14 cellular contexts compared by ENCODE assay signal in genomic region chr2:63862802-63863201, GRCh38. TPM values are rescaled to one million over a fixed set of nuclear protein-coding genes. Genes with fewer than 3 reads are reported as not detected.
DNase-seq lines count a peak whose midpoint lies in the region; ATAC-seq, FAIRE-seq and TF ChIP-seq lines count a peak whose summit lies in the region.
"Had no signal": no experiment of that assay in that cellular context is flagged by ENCODE, and none has a peak within 500 bp of the region (broad histone marks: within the 10 kb centered on the region; RNA-seq: fewer than 3 reads in every experiment).

No MANE protein-coding gene starts in this region.

- peaks cover 64% of the 10 kb centered on the region for H3K36me3 ChIP-seq in left ventricle myocardium inferior
- peaks cover 40% of the 10 kb centered on the region for H3K36me3 ChIP-seq in smooth muscle cell (ENCODE audit: low read depth)

- H3K4me1 Mint-ChIP-seq in activated T-cell treated with anti-CD3 and anti-CD28 coated beads, Interleukin-2, amount 50 U/mL, for 4 hours (ENCODE audit: low read depth) = peaks cover 40% of the 10 kb centered on the region
- peaks cover 41% of the 10 kb centered on the region for H3K4me1 Mint-ChIP-seq in activated T-helper 1 cell treated with anti-CD3 and anti-CD28 coated beads, Interleukin-12 subunit alpha, Interleukin-12 subunit beta, Interleukin-2, Interleukin-4 antibody, amounts not matched to agents 30 ng/mL and 10 ng/mL and 1 ng/mL, durations not matched to agents 14 hours and 24 hours and 36 hours (ENCODE audit: low read depth)

- peaks cover 19% of the 10 kb centered on the region for H3K36me3 Mint-ChIP-seq in activated T-cell treated with anti-CD3 and anti-CD28 coated beads, Interleukin-2, amount 50 U/mL, for 4 hours (ENCODE audit: insufficient read depth)
- H3K36me3 Mint-ChIP-seq in activated T-helper 1 cell treated with anti-CD3 and anti-CD28 coated beads, Interleukin-12 subunit alpha, Interleukin-12 subunit beta, Interleukin-2, Interleukin-4 antibody, amounts not matched to agents 30 ng/mL and 10 ng/mL and 1 ng/mL, durations not matched to agents 14 hours and 24 hours and 36 hours (ENCODE audit: low read depth) = peaks cover 43% of the 10 kb centered on the region
- H3K36me3 Mint-ChIP-seq: naive B cell had no signal

- H3K9ac ChIP-seq in smooth muscle cell (ENCODE audit: low read depth) = peak overlapping the region; percentile 11

- DNase-seq in activated T-cell treated with anti-CD3 and anti-CD28 coated beads, Interleukin-2, amount 50 U/mL, for 4 hours = no peak
- DNase-seq in activated T-cell treated with anti-CD3 and anti-CD28 coated beads for 4 hours (no peak), left ventricle myocardium inferior (no peak), smooth muscle cell (lab: John Stamatoyannopoulos, UW; ENCODE audit: unreplicated experiment) (no peak), activated gamma-delta T cell (lab: John Stamatoyannopoulos, UW) (no peak), C1 segment of cervical spinal cord (lab: John Stamatoyannopoulos, UW) (no peak), HTR-8/SVneo (ENCODE audit: insufficient read length, low spot score) (no peak)
- no peak for DNase-seq in activated T-helper 1 cell treated with anti-CD3 and anti-CD28 coated beads, Interleukin-12 subunit alpha, Interleukin-12 subunit beta, Interleukin-2, Interleukin-4 antibody, amounts not matched to agents 30 ng/mL and 10 ng/mL and 1 ng/mL, durations not matched to agents 14 hours and 24 hours and 36 hours (ENCODE audit: low spot score)
- DNase-seq: activated CD8-positive, alpha-beta memory T cell treated with anti-CD3 and anti-CD28 coated beads, Interleukin-2, amount 10 ng/mL, durations not matched to agents 7 days and 5 days; naive B cell; NCI-H524 had no signal

- peaks cover 14% of the 10 kb centered on the region for H3F3A ChIP-seq in smooth muscle cell (ENCODE audit: low read depth)

- no peak overlapping the region for H2AFZ ChIP-seq in smooth muscle cell (ENCODE audit: low read depth)

- ATAC-seq in activated T-cell treated with anti-CD3 and anti-CD28 coated beads, Interleukin-2, amount 50 U/mL, for 4 hours = peak; percentile 43 to 46
- ATAC-seq: activated CD8-positive, alpha-beta memory T cell treated with anti-CD3 and anti-CD28 coated beads, Interleukin-2, amount 10 ng/mL, durations not matched to agents 7 days and 5 days had no signal

- no peaks in the 10 kb centered on the region for H3K9me3 ChIP-seq in left ventricle myocardium inferior (replicated peaks)
- H3K9me3 ChIP-seq in smooth muscle cell (replicated peaks; ENCODE audit: low read depth) = no peaks in the 10 kb centered on the region
- H3K9me3 ChIP-seq: suprapubic skin had no signal

- H3K4me3 ChIP-seq in left ventricle myocardium inferior = no peak overlapping the region
- no peak overlapping the region for H3K4me3 ChIP-seq in smooth muscle cell
- H3K4me3 ChIP-seq: coronary artery, SK-N-MC, suprapubic skin had no signal

- FAIRE-seq in HTR-8/SVneo (lab: Jason Lieb, UNC) = no peak

- peaks cover 80% of the 10 kb centered on the region for H4K20me1 ChIP-seq in smooth muscle cell (ENCODE audit: low read depth)

- TF ChIP-seq CTCF in left ventricle myocardium inferior (IDR thresholded peaks at IDR 0.05; ENCODE audit: borderline replicate concordance) (no peak), smooth muscle cell (IDR thresholded peaks at IDR 0.05; ENCODE audit: borderline replicate concordance, insufficient read depth, poor library complexity, severe bottlenecking) (no peak)

- H3K4me1 ChIP-seq in left ventricle myocardium inferior (peaks cover 62% of the 10 kb centered on the region), smooth muscle cell (ENCODE audit: low read depth) (no peaks in the 10 kb centered on the region)

- H3K27me3 Mint-ChIP-seq in activated T-cell treated with anti-CD3 and anti-CD28 coated beads, Interleukin-2, amount 50 U/mL, for 4 hours (ENCODE audit: low read depth) = no peaks in the 10 kb centered on the region
- H3K27me3 Mint-ChIP-seq in activated T-helper 1 cell treated with anti-CD3 and anti-CD28 coated beads, Interleukin-12 subunit alpha, Interleukin-12 subunit beta, Interleukin-2, Interleukin-4 antibody, amounts not matched to agents 30 ng/mL and 10 ng/mL and 1 ng/mL, durations not matched to agents 14 hours and 24 hours and 36 hours (ENCODE audit: insufficient read depth) = no peaks in the 10 kb centered on the region
- H3K27me3 Mint-ChIP-seq: activated CD8-positive, alpha-beta memory T cell treated with anti-CD3 and anti-CD28 coated beads, Interleukin-2, amount 10 ng/mL, durations not matched to agents 7 days and 5 days; naive B cell had no signal

- no peak overlapping the region for H3K4me2 ChIP-seq in smooth muscle cell

- WGBS in smooth muscle cell (ENCODE audit: low lambda C conversion rate) = 58% methylated on average over 1 of the region's 1 CpG

- intact Hi-C loops in activated T-helper 1 cell treated with anti-CD3 and anti-CD28 coated beads, Interleukin-12 subunit alpha, Interleukin-12 subunit beta, Interleukin-2, Interleukin-4 antibody, amounts not matched to agents 30 ng/mL and 10 ng/mL and 1 ng/mL, durations not matched to agents 14 hours and 24 hours and 36 hours (cut with micrococcal nuclease) = no loop called here
- intact Hi-C loops in left ventricle myocardium inferior (cut with micrococcal nuclease) = no loop called here

- H3K4me3 Mint-ChIP-seq in activated T-cell treated with anti-CD3 and anti-CD28 coated beads, Interleukin-2, amount 50 U/mL, for 4 hours = no peak overlapping the region
- no peak overlapping the region for H3K4me3 Mint-ChIP-seq in activated T-helper 1 cell treated with anti-CD3 and anti-CD28 coated beads, Interleukin-12 subunit alpha, Interleukin-12 subunit beta, Interleukin-2, Interleukin-4 antibody, amounts not matched to agents 30 ng/mL and 10 ng/mL and 1 ng/mL, durations not matched to agents 14 hours and 24 hours and 36 hours
- H3K4me3 Mint-ChIP-seq: activated CD8-positive, alpha-beta memory T cell treated with anti-CD3 and anti-CD28 coated beads, Interleukin-2, amount 10 ng/mL, durations not matched to agents 7 days and 5 days; naive B cell had no signal

- no peaks in the 10 kb centered on the region for H3K9me3 Mint-ChIP-seq in activated T-cell treated with anti-CD3 and anti-CD28 coated beads, Interleukin-2, amount 50 U/mL, for 4 hours
- no peaks in the 10 kb centered on the region for H3K9me3 Mint-ChIP-seq in activated T-helper 1 cell treated with anti-CD3 and anti-CD28 coated beads, Interleukin-12 subunit alpha, Interleukin-12 subunit beta, Interleukin-2, Interleukin-4 antibody, amounts not matched to agents 30 ng/mL and 10 ng/mL and 1 ng/mL, durations not matched to agents 14 hours and 24 hours and 36 hours
- H3K9me3 Mint-ChIP-seq: naive B cell had no signal

- H3K79me2 ChIP-seq in smooth muscle cell (ENCODE audit: low read depth) = peaks cover 77% of the 10 kb centered on the region

- no peaks in the 10 kb centered on the region for H3K27me3 ChIP-seq in left ventricle myocardium inferior (ENCODE audit: low read depth)
- no peaks in the 10 kb centered on the region for H3K27me3 ChIP-seq in smooth muscle cell (ENCODE audit: low read depth)
- H3K27me3 ChIP-seq: suprapubic skin had no signal

- H3K27ac ChIP-seq in left ventricle myocardium inferior (replicated peaks) (peak overlapping the region; percentile 66), smooth muscle cell (ENCODE audit: low read depth) (peak overlapping the region; percentile 76)
- H3K27ac ChIP-seq: coronary artery, SK-N-MC, suprapubic skin had no signal

- peak overlapping the region; percentile 2 for H3K27ac Mint-ChIP-seq in activated T-helper 1 cell treated with anti-CD3 and anti-CD28 coated beads, Interleukin-12 subunit alpha, Interleukin-12 subunit beta, Interleukin-2, Interleukin-4 antibody, amounts not matched to agents 30 ng/mL and 10 ng/mL and 1 ng/mL, durations not matched to agents 14 hours and 24 hours and 36 hours

RNA-seq across cellular contexts. Expression of gene UGP2, which starts 21.1 kb away (rescaled TPM):
- total RNA-seq in activated T-cell treated with anti-CD3 and anti-CD28 coated beads, Interleukin-2, amount 50 U/mL, for 4 hours = 10 to 100 TPM; 46.1 to 48.6 (median 47.7) TPM
- total RNA-seq in activated T-helper 1 cell treated with anti-CD3 and anti-CD28 coated beads, Interleukin-12 subunit alpha, Interleukin-12 subunit beta, Interleukin-2, Interleukin-4 antibody, amounts not matched to agents 30 ng/mL and 10 ng/mL and 1 ng/mL, durations not matched to agents 14 hours and 24 hours and 36 hours = 60.3 and 65.9 TPM in 2 replicates
- 394 TPM for total RNA-seq in left ventricle myocardium inferior
- 211 and 238 TPM in 2 replicates for total RNA-seq in smooth muscle cell
- 156 and 171 TPM in 2 replicates for polyA plus RNA-seq in smooth muscle cell
